ENCODE assay signal across 24 cellular contexts in the genomic region with DNA sequence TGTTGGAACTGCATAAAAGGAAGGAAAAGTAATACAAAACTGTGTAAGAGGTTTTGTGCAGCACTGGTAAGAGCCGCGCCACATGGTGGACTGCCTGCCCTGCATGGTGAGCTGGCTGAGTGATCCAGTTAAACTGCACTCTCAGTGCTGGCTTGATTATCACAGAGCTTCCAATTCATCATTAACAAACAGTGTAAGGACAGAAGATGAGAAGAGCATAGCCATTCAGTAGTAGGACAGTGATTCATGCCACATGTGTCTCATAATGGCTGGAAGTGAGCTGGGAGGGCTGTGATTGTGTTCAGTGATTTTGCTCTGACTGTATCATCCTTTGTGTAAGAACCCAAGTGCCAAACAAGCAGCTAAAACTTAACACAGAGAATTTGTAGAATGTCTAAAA. TPM values are rescaled to one million over a fixed set of nuclear protein-coding genes. Genes with fewer than 3 reads are reported as not detected.
A peak's percentile ranks its signal among the peaks of the same experiment; 100 is the strongest.
DNase-seq lines count a peak whose midpoint lies in the region; ATAC-seq, FAIRE-seq and TF ChIP-seq lines count a peak whose summit lies in the region.
"Had no signal": no experiment of that assay in that cellular context is flagged by ENCODE, and none has a peak within 500 bp of the region (broad histone marks: within the 10 kb centered on the region; RNA-seq: fewer than 3 reads in every experiment).

No MANE protein-coding gene starts in this region.

- H3K27me3 ChIP-seq in IMR-90 (ENCODE audit: control insufficient read depth, insufficient read depth, low read length) (no peaks in the 10 kb centered on the region), bronchial epithelial cell (ENCODE audit: control insufficient read depth, insufficient read depth, low read length) (no peaks in the 10 kb centered on the region)

- no peak overlapping the region for H3K56ac ChIP-seq in IMR-90 (ENCODE audit: extremely low read depth, insufficient read depth, low read length)

- no peak for TF ChIP-seq CTCF in AG10803 (conservative IDR thresholded peaks at IDR 0.05; ENCODE audit: low read length)
- no peak for TF ChIP-seq CTCF in IMR-90 (conservative IDR thresholded peaks at IDR 0.05; ENCODE audit: low read depth, low read length)
- no peak for TF ChIP-seq CTCF in bronchial epithelial cell (IDR thresholded peaks at IDR 0.05; ENCODE audit: insufficient read depth, low read length, severe bottlenecking)

- H2AK9ac ChIP-seq in IMR-90 (replicated peaks; ENCODE audit: low read depth, low read length, poor library complexity) = no peak overlapping the region

- H2AFZ ChIP-seq in IMR-90 (replicated peaks; ENCODE audit: low read length, poor library complexity) = no peak overlapping the region
- H2AFZ ChIP-seq: PC-9 had no signal

- DNase-seq in AG10803 (ENCODE audit: low read depth) (peak; percentile 67), IMR-90 (peak; percentile 66), bronchial epithelial cell (ENCODE audit: low read depth) (peak; percentile 75), medulla oblongata (ENCODE audit: extremely low spot score) (peak; percentile 51), NCI-H2196 (lab: John Stamatoyannopoulos, UW; ENCODE audit: unreplicated experiment) (no peak), MV-4-11 (lab: John Stamatoyannopoulos, UW) (no peak)
- DNase-seq in stimulated activated naive CD4-positive, alpha-beta T cell treated with Interleukin-2 at 50 U/mL for 16 hours (lab: John Stamatoyannopoulos, UW) = no peak
- DNase-seq: activated CD4-positive, alpha-beta T cell treated with anti-CD3 and anti-CD28 coated beads, Interleukin-2, amount 50 U/mL, for 1 hour; activated naive CD4-positive, alpha-beta T cell treated with anti-CD3 and anti-CD28 coated beads for 36 hours; activated T-cell treated with anti-CD3 and anti-CD28 coated beads for 4 hours; COR-L47; naive thymus-derived CD8-positive, alpha-beta T cell; NCI-H1092; NCI-H2107; PC-9; stimulated activated naive B cell treated with anti-CD40 and anti-IgM and Interleukin-4, amounts not matched to agents 10 μg/mL and 1 μg/mL and 100 μg/mL, for 72 hours had no signal

- H4K8ac ChIP-seq in IMR-90 (ENCODE audit: low read depth in 2 of 2, low read length in 2 of 2) = no peak overlapping the region

- no peaks in the 10 kb centered on the region for H4K20me1 ChIP-seq in IMR-90 (ENCODE audit: insufficient read depth, low read length)

- no CpG with 5 or more reads among the region's 2 CpGs for WGBS in IMR-90 (ENCODE audit: extremely low coverage in 2 of 2, insufficient read length in 1 of 2), 2 experiments

- no peak overlapping the region for H3K9ac ChIP-seq in IMR-90 (ENCODE audit: low read depth, low read length)

- no peak overlapping the region for H3K4me2 ChIP-seq in IMR-90 (ENCODE audit: low read depth, low read length)
- H3K4me2 ChIP-seq: PC-9 had no signal

- POLR2A ChIA-PET in IMR-90 (lab: Charles Lee; ENCODE audit: unreplicated experiment) = no interaction called here

- 0 out of 2 replicates have a peak overlapping the region, but pooled peaks have one; percentile 1 for H3K4ac ChIP-seq in IMR-90 (ENCODE audit: low read depth, low read length)

- CTCF ChIA-PET in IMR-90 (lab: Yijun Ruan, JAX) = no interaction called here

- no peak overlapping the region for H4K5ac ChIP-seq in IMR-90 (ENCODE audit: low read depth, low read length)

- peak overlapping the region; percentile 24; the same call in 1 of the 2 replicates for H2BK120ac ChIP-seq in IMR-90 (ENCODE audit: low read depth, low read length)

- H3K4me1 ChIP-seq in IMR-90 (ENCODE audit: control insufficient read depth, insufficient read depth, low read length) = peaks cover 3% of the 10 kb centered on the region

- peaks cover 11% of the 10 kb centered on the region for H3K9me1 ChIP-seq in IMR-90 (ENCODE audit: insufficient read depth, low read length)

- H2BK20ac ChIP-seq in IMR-90 (ENCODE audit: low read depth, low read length) = peak overlapping the region; percentile 28; the same call in 1 of the 2 replicates

- peak; percentile 33 for ATAC-seq in IMR-90 (ENCODE audit: low read depth)
- ATAC-seq in GM19023 (IDR thresholded peaks at IDR 0.05; ENCODE audit: unreplicated experiment) = no peak
- ATAC-seq: GM12878; naive thymus-derived CD8-positive, alpha-beta T cell; stimulated activated naive B cell treated with anti-CD40 and anti-IgM and Interleukin-4, amounts not matched to agents 10 μg/mL and 1 μg/mL and 100 μg/mL, for 72 hours had no signal

- H3K14ac ChIP-seq in IMR-90 (replicated peaks; ENCODE audit: low read depth, low read length) = peak overlapping the region; percentile 38; the same call in 1 of the 2 replicates

- TF ChIP-seq RAD21 in IMR-90 (IDR thresholded peaks at IDR 0.05; ENCODE audit: low read length) = no peak

- H3K18ac ChIP-seq in IMR-90 (ENCODE audit: low read depth, low read length) = no peak overlapping the region

- H4K91ac ChIP-seq in IMR-90 (ENCODE audit: insufficient read depth, low read depth, low read length) = no peak overlapping the region; the same call in 1 of the 2 replicates

- no peak overlapping the region for H2BK5ac ChIP-seq in IMR-90 (ENCODE audit: low read depth, low read length, poor library complexity, severe bottlenecking)

- intact Hi-C loops in IMR-90 (cut with micrococcal nuclease) = no loop called here

- peak overlapping the region; percentile 29; the same call in 1 of the 2 replicates for H3K23ac ChIP-seq in IMR-90 (ENCODE audit: low read depth, low read length)

- dilution Hi-C loops in IMR-90 (cut with HindIII; ENCODE audit: low sequenced_read_pairs, unreplicated experiment) = no loop called here

- no peak overlapping the region for H3K27ac ChIP-seq in IMR-90 (ENCODE audit: insufficient read depth, low read length)
- H3K27ac ChIP-seq: PC-9 had no signal

- no peaks in the 10 kb centered on the region for H3K9me3 ChIP-seq in IMR-90 (ENCODE audit: control insufficient read depth, insufficient read depth, low read length)

- BruUV-seq in IMR-90 (replicated peaks; lab: Mats Ljungman, UMichigan) = no TSS peak

- peaks cover 0 to 4% of the 10 kb centered on the region in 2 experiments; a peak in 1 of 4 replicates for H3K79me1 ChIP-seq in IMR-90 (ENCODE audit: low read depth in 1 of 2, low read length in 2 of 2)

- no peak overlapping the region for H3K4me3 ChIP-seq in AG10803 (ENCODE audit: low read length)
- no peak overlapping the region for H3K4me3 ChIP-seq in IMR-90 (ENCODE audit: insufficient read depth, low read depth, low read length)
- H3K4me3 ChIP-seq in bronchial epithelial cell (ENCODE audit: low read depth, low read length) = no peak overlapping the region
- H3K4me3 ChIP-seq: GM12878, lung, PC-9 had no signal

- peak overlapping the region; percentile 15; the same call in 1 of the 3 replicates for H2BK15ac ChIP-seq in IMR-90 (ENCODE audit: low read depth, low read length)

- no peak for FAIRE-seq in bronchial epithelial cell (lab: Jason Lieb, UNC)
- FAIRE-seq: endometrium, GM12878, TTC549 had no signal

- in situ Hi-C loops in IMR-90 (cut with MboI; ENCODE audit: low sequenced_read_pairs) = no loop called here

- H2AK5ac ChIP-seq in IMR-90 (ENCODE audit: low read depth, low read length) = no peak overlapping the region; the same call in 1 of the 2 replicates

- H3K36me3 ChIP-seq in IMR-90 (ENCODE audit: control insufficient read depth, insufficient read depth, low read length) (no peaks in the 10 kb centered on the region), bronchial epithelial cell (ENCODE audit: control insufficient read depth, insufficient read depth, low read length) (no peaks in the 10 kb centered on the region)

- no peak for TF ChIP-seq POLR2A in IMR-90 (IDR thresholded peaks at IDR 0.05; ENCODE audit: low read depth, low read length)

TF ChIP-seq in IMR-90, 13 proteins besides CTCF, POLR2A, EP300 and RAD21:
- TF ChIP-seq MXI1 (IDR thresholded peaks at IDR 0.05; ENCODE audit: borderline replicate concordance, low read depth, low read length) (no peak), CEBPB (IDR thresholded peaks at IDR 0.05; ENCODE audit: low read depth, low read length) (no peak), MAZ (IDR thresholded peaks at IDR 0.05; ENCODE audit: borderline replicate concordance, low read depth, low read length) (no peak), ELK1 (IDR thresholded peaks at IDR 0.05; ENCODE audit: borderline replicate concordance, low read depth, low read length) (no peak), RCOR1 (IDR thresholded peaks at IDR 0.05; ENCODE audit: insufficient replicate concordance, low read length) (no peak), FOS (IDR thresholded peaks at IDR 0.05; ENCODE audit: low read depth, low read length) (no peak), CHD1 (IDR thresholded peaks at IDR 0.05; ENCODE audit: low read depth, low read length) (no peak), BHLHE40 (IDR thresholded peaks at IDR 0.05; ENCODE audit: low read depth, low read length) (no peak), RFX5 (IDR thresholded peaks at IDR 0.05; ENCODE audit: low read depth, low read length) (no peak), NFE2L2 (IDR thresholded peaks at IDR 0.05; ENCODE audit: low read depth, low read length) (no peak), MAFK (IDR thresholded peaks at IDR 0.05; ENCODE audit: low read depth, low read length) (no peak)

RNA-seq across cellular contexts. Expression of gene ASPN, which starts 14.1 kb away (rescaled TPM):
- under 0.01 and 0.28 TPM in 2 replicates for total RNA-seq in IMR-90 (2012; rRNA removed)
- 0.04 and 0.09 TPM in 2 replicates for polyA plus RNA-seq in IMR-90 (2012; rRNA removed)
- 0.02 TPM in 1 of 2 replicates, not detected in the other for polyA plus RNA-seq in IMR-90 (2012; cell fraction: cytosol; rRNA removed)
- 0.05 TPM in 1 of 2 replicates, not detected in the other for polyA plus RNA-seq in IMR-90 (2012; cell fraction: nucleus; rRNA removed; ENCODE audit: low replicate concordance)
- total RNA-seq in bronchial epithelial cell = not detected in 2 replicates
- total RNA-seq: activated naive CD4-positive, alpha-beta T cell treated with anti-CD3 and anti-CD28 coated beads for 36 hours; GM12878; naive thymus-derived CD8-positive, alpha-beta T cell; PC-9; progenitor cell of endocrine pancreas had no signal
- polyA plus RNA-seq: IgD-negative memory B cell; naive thymus-derived CD8-positive, alpha-beta T cell had no signal

RNA-seq across cellular contexts. Expression of gene OMD, which starts 43.9 kb away (rescaled TPM):
- total RNA-seq in IMR-90 (2012; rRNA removed) = not detected in 2 replicates
- polyA plus RNA-seq in IMR-90 (2012; rRNA removed) = not detected in 2 replicates
- polyA plus RNA-seq in IMR-90 (2012; cell fraction: cytosol; rRNA removed) = not detected in 2 replicates
- not detected in 2 replicates for polyA plus RNA-seq in IMR-90 (2012; cell fraction: nucleus; rRNA removed; ENCODE audit: low replicate concordance)
- total RNA-seq in bronchial epithelial cell = not detected in 2 replicates
- total RNA-seq: A673; activated naive CD4-positive, alpha-beta T cell treated with anti-CD3 and anti-CD28 coated beads for 36 hours; GM12878; naive thymus-derived CD8-positive, alpha-beta T cell; PC-9; progenitor cell of endocrine pancreas had no signal
- polyA plus RNA-seq: IgD-negative memory B cell; naive thymus-derived CD8-positive, alpha-beta T cell had no signal

Comparison
In these comparisons a context has a peak if more than half of its experiments do, and no peak if none do; other contexts are left out.
1. DNase-seq: peak in AG10803 (single experiment), IMR-90 (single experiment), bronchial epithelial cell (single experiment) and medulla oblongata (single experiment); none in stimulated activated naive CD4-positive, alpha-beta T cell treated with Interleukin-2 at 50 U/mL for 16 hours (single experiment), NCI-H2196 (single experiment) and MV-4-11 (single experiment).